ENCODE assay signal across 8 cellular contexts in the genomic region with DNA sequence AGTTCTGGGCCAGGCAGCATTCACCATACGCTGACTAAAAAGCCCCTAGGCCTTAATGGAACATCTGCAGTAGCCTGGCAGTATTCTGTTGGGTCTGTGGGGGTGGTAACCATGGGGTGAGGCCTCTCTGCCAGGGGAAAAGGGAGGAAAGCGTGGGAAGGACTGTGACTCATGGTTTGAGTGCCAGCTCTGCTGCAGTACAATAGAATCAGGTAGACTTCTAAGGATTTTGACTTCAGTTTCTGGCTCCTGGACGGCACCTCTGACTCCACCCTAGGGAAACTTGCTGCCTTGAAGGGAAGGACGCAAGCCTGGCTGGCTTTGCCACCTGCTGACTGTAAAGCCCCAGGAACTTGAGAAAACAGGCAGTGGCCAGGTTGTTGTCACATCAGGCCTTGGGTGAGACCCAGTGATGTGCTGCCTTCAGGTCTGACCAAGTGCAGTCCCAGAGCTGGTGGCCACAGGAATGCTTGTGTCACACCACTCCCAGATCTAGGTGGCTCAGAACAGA.
DNase-seq lines count a peak whose midpoint lies in the region; ATAC-seq, FAIRE-seq and TF ChIP-seq lines count a peak whose summit lies in the region.

No MANE protein-coding gene starts in this region.

- H3K9me1 ChIP-seq in IMR-90 (ENCODE audit: insufficient read depth, low read length), result no peaks in the 10 kb centered on the region
- H3K9me1 ChIP-seq in K562 (ENCODE audit: control insufficient read depth, insufficient read depth, low read length), result no peaks in the 10 kb centered on the region

- TF ChIP-seq EP300 in K562 (IDR thresholded peaks at IDR 0.05; ENCODE audit: low read length), result no peak

- H3K23ac ChIP-seq in IMR-90 (ENCODE audit: low read depth, low read length), result no peak overlapping the region

- dilution Hi-C loops in IMR-90 (cut with HindIII; ENCODE audit: low sequenced_read_pairs, unreplicated experiment), result no loop called here

- H3K79me1 ChIP-seq in IMR-90 (ENCODE audit: low read depth in 1 of 2, low read length in 2 of 2), result no peaks in the 10 kb centered on the region

- no peak overlapping the region for H2BK5ac ChIP-seq in IMR-90 (ENCODE audit: low read depth, low read length, poor library complexity, severe bottlenecking)

- H3K4ac ChIP-seq in IMR-90 (ENCODE audit: low read depth, low read length), result peak overlapping the region; percentile 15

- FAIRE-seq in K562 (lab: Jason Lieb, UNC), result no peak

- no peak overlapping the region for H3K27ac Mint-ChIP-seq in natural killer cell treated with Interleukin-12 subunit alpha and Interleukin-12 subunit beta and Interleukin-15 and Interleukin-18, amount 100 ng/mL, for 72 hours

- H2BK120ac ChIP-seq in IMR-90 (ENCODE audit: low read depth, low read length), result 0 out of 2 replicates have a peak overlapping the region, but pooled peaks have one; percentile 4

- no peak overlapping the region for H3K4me3 ChIP-seq in IMR-90 (ENCODE audit: insufficient read depth, low read depth, low read length)
- H3K4me3 ChIP-seq in K562, result no peak overlapping the region
- no peak overlapping the region for H3K4me3 ChIP-seq in prostate gland

- peak overlapping the region; percentile 46; the same call in 1 of the 2 replicates for H2BK20ac ChIP-seq in IMR-90 (ENCODE audit: low read depth, low read length)

- H3K4me2 ChIP-seq in IMR-90 (ENCODE audit: low read depth, low read length) (no peak overlapping the region), K562 (ENCODE audit: insufficient read depth, low read length) (no peak overlapping the region)

- TF ChIP-seq CTCF in IMR-90 (conservative IDR thresholded peaks at IDR 0.05; ENCODE audit: low read depth, low read length) (no peak), K562 (IDR thresholded peaks at IDR 0.05 in 2 of 3, conservative IDR thresholded peaks at IDR 0.05 in 1 of 3; ENCODE audit: insufficient read depth in 2 of 3, low read depth in 1 of 3, low read length in 3 of 3) (no peak), prostate gland (IDR thresholded peaks at IDR 0.05) (no peak)

- in situ Hi-C loops in IMR-90 (cut with MboI; ENCODE audit: low sequenced_read_pairs), result no loop called here
- in situ Hi-C loops in K562 (cut with MboI), result no loop called here

- peak overlapping the region; percentile 76 for H2AFZ ChIP-seq in IMR-90 (replicated peaks; ENCODE audit: low read length, poor library complexity)
- H2AFZ ChIP-seq in K562 (ENCODE audit: low read depth, low read length), result peak overlapping the region; percentile 67; the same call in 1 of the 2 replicates

- H3K36me3 Mint-ChIP-seq in natural killer cell treated with Interleukin-12 subunit alpha and Interleukin-12 subunit beta and Interleukin-15 and Interleukin-18, amount 100 ng/mL, for 72 hours, result no peaks in the 10 kb centered on the region

- H2AK5ac ChIP-seq in IMR-90 (ENCODE audit: low read depth, low read length), result peak overlapping the region; percentile 41

- no peak overlapping the region for H4K5ac ChIP-seq in IMR-90 (ENCODE audit: low read depth, low read length)

- no peaks in the 10 kb centered on the region for H3K9me3 Mint-ChIP-seq in natural killer cell treated with Interleukin-12 subunit alpha and Interleukin-12 subunit beta and Interleukin-15 and Interleukin-18, amount 100 ng/mL, for 72 hours

- H3K27ac ChIP-seq in IMR-90 (ENCODE audit: insufficient read depth, low read length) (no peak overlapping the region), K562 (ENCODE audit: extremely low read depth, low read depth, low read length) (no peak overlapping the region), prostate gland (no peak overlapping the region)

- H2BK15ac ChIP-seq in IMR-90 (ENCODE audit: low read depth, low read length), result peak overlapping the region; percentile 20; the same call in 1 of the 3 replicates

- H2AK9ac ChIP-seq in IMR-90 (replicated peaks; ENCODE audit: low read depth, low read length, poor library complexity), result peak overlapping the region; percentile 1

- no peaks in the 10 kb centered on the region for H3K4me1 Mint-ChIP-seq in natural killer cell treated with Interleukin-12 subunit alpha and Interleukin-12 subunit beta and Interleukin-15 and Interleukin-18, amount 100 ng/mL, for 72 hours (ENCODE audit: low read depth in 2 of 2)

- H3K18ac ChIP-seq in IMR-90 (ENCODE audit: low read depth, low read length), result no peak overlapping the region

- POLR2A ChIA-PET in IMR-90 (lab: Charles Lee; ENCODE audit: unreplicated experiment) (no interaction called here), K562 (lab: Yijun Ruan, JAX) (no interaction called here)

- H3K9me3 ChIP-seq in IMR-90 (ENCODE audit: control insufficient read depth, insufficient read depth, low read length) (no peaks in the 10 kb centered on the region), K562 (replicated peaks; ENCODE audit: control insufficient read depth, insufficient read depth, low read depth, low read length) (no peaks in the 10 kb centered on the region), prostate gland (no peaks in the 10 kb centered on the region)

- DNase-seq in ELF-1 (ENCODE audit: low read depth, low spot score) (peak; percentile 11), IMR-90 (peak; percentile 32), K562 (ENCODE audit: extremely low read depth in 1 of 4, low spot score in 3 of 4) (peak in 1 of 4 experiments; percentile 21), putamen (ENCODE audit: low spot score) (peak; percentile 66), prostate gland (ENCODE audit: low spot score) (no peak), NCI-H1417 treated with DMSO at 0.1 percent for 48 hours (lab: John Stamatoyannopoulos, UW) (no peak), NCI-H187 treated with DMSO at 0.1 percent for 48 hours (lab: John Stamatoyannopoulos, UW) (no peak)
- no peak for DNase-seq in natural killer cell treated with Interleukin-12 subunit alpha and Interleukin-12 subunit beta and Interleukin-15 and Interleukin-18, amount 100 ng/mL, for 72 hours (ENCODE audit: low spot score)

- ATAC-seq in IMR-90 (ENCODE audit: low read depth) (no peak), K562 (peak; percentile 23; the same call in 1 of the 3 replicates)
- no peak for ATAC-seq in natural killer cell treated with Interleukin-12 subunit alpha and Interleukin-12 subunit beta and Interleukin-15 and Interleukin-18, amount 100 ng/mL, for 72 hours

- H4K91ac ChIP-seq in IMR-90 (ENCODE audit: insufficient read depth, low read depth, low read length), result 0 out of 2 replicates have a peak overlapping the region, but pooled peaks have one; percentile 8

- no peak overlapping the region for H3K4me3 Mint-ChIP-seq in natural killer cell treated with Interleukin-12 subunit alpha and Interleukin-12 subunit beta and Interleukin-15 and Interleukin-18, amount 100 ng/mL, for 72 hours

- H3K14ac ChIP-seq in IMR-90 (replicated peaks; ENCODE audit: low read depth, low read length), result no peak overlapping the region

- H4K20me1 ChIP-seq in IMR-90 (ENCODE audit: insufficient read depth, low read length) (no peaks in the 10 kb centered on the region), K562 (replicated peaks; ENCODE audit: control insufficient read depth, insufficient read depth, low read length) (no peaks in the 10 kb centered on the region)

- no peaks in the 10 kb centered on the region for H3K36me3 ChIP-seq in IMR-90 (ENCODE audit: control insufficient read depth, insufficient read depth, low read length)
- H3K36me3 ChIP-seq in K562 (ENCODE audit: control insufficient read depth, insufficient read depth, low read length), result no peaks in the 10 kb centered on the region
- H3K36me3 ChIP-seq in prostate gland, result no peaks in the 10 kb centered on the region

- peak overlapping the region in 1 of 2 experiments; percentile 8; a peak in 1 of 4 replicates for H4K8ac ChIP-seq in IMR-90 (ENCODE audit: low read depth in 2 of 2, low read length in 2 of 2)

- H3K27me3 Mint-ChIP-seq in natural killer cell treated with Interleukin-12 subunit alpha and Interleukin-12 subunit beta and Interleukin-15 and Interleukin-18, amount 100 ng/mL, for 72 hours, result peaks cover 9% of the 10 kb centered on the region in 2 donors

- BruUV-seq in IMR-90 (replicated peaks; lab: Mats Ljungman, UMichigan) (no TSS peak), K562 (replicated peaks; lab: Mats Ljungman, UMichigan) (no TSS peak)

- no peak for TF ChIP-seq POLR2A in IMR-90 (IDR thresholded peaks at IDR 0.05; ENCODE audit: low read depth, low read length)
- TF ChIP-seq POLR2A in K562 (conservative IDR thresholded peaks at IDR 0.05), result no peak
- no peak for TF ChIP-seq POLR2A in prostate gland (IDR thresholded peaks at IDR 0.05)

- TF ChIP-seq RAD21 in IMR-90 (IDR thresholded peaks at IDR 0.05; ENCODE audit: low read length) (no peak), K562 (CRISPR knock-in tag; conservative IDR thresholded peaks at IDR 0.05 in 1 of 2, IDR thresholded peaks at IDR 0.05 in 1 of 2) (no peak)

- 100% methylated on average over 4 of the region's 4 CpGs; no CpG with 5 or more reads in 1 of the 2 experiments for WGBS in IMR-90 (ENCODE audit: extremely low coverage in 2 of 2, insufficient read length in 1 of 2), 2 experiments
- WGBS in K562 (ENCODE audit: insufficient coverage, low coverage, missing lambda C conversion rate), result 26% methylated on average over 4 of the region's 4 CpGs
- 70% methylated on average over 4 of the region's 4 CpGs for WGBS in prostate gland

- CTCF ChIA-PET in IMR-90 (lab: Yijun Ruan, JAX) (interaction anchor here (0.6 kb wide), 2 partner anchors 27 to 524 kb away, joined by 5 read pairs; no protein-coding TSS in a partner anchor), K562 (lab: Yijun Ruan, JAX; ENCODE audit: low intra/inter-chr PET ratio) (no interaction called here)

- intact Hi-C loops in IMR-90 (cut with micrococcal nuclease), result no loop called here
- intact Hi-C loops in K562 (cut with micrococcal nuclease), result no loop called here
- intact Hi-C loops in prostate gland (cut with DNase I), result no loop called here

- H3K4me1 ChIP-seq in IMR-90 (ENCODE audit: control insufficient read depth, insufficient read depth, low read length), result no peaks in the 10 kb centered on the region; the same call in 1 of the 2 replicates
- H3K4me1 ChIP-seq in K562 (replicated peaks in 1 of 2; ENCODE audit: control insufficient read depth in 2 of 2, insufficient read depth in 2 of 2, low read length in 2 of 2), result no peaks in the 10 kb centered on the region
- H3K4me1 ChIP-seq in prostate gland (replicated peaks), result no peaks in the 10 kb centered on the region

- H3K9ac ChIP-seq in IMR-90 (ENCODE audit: low read depth, low read length) (no peak overlapping the region), K562 (ENCODE audit: insufficient read depth in 1 of 2, low read depth in 2 of 2, low read length in 2 of 2) (no peak overlapping the region)

- no peak overlapping the region for H3K56ac ChIP-seq in IMR-90 (ENCODE audit: extremely low read depth, insufficient read depth, low read length)

- H3K79me2 ChIP-seq in K562 (ENCODE audit: control insufficient read depth, insufficient read depth, low read length), result no peaks in the 10 kb centered on the region

- H3K27me3 ChIP-seq in IMR-90 (ENCODE audit: control insufficient read depth, insufficient read depth, low read length), result no peaks in the 10 kb centered on the region
- H3K27me3 ChIP-seq in K562 (ENCODE audit: control insufficient read depth in 2 of 2, insufficient read depth in 2 of 2, low read length in 2 of 2), result no peaks in the 10 kb centered on the region
- H3K27me3 ChIP-seq in prostate gland (replicated peaks; ENCODE audit: insufficient read depth), result no peaks in the 10 kb centered on the region

TF ChIP-seq in IMR-90, 13 proteins besides CTCF, POLR2A, EP300 and RAD21 (continues in another document):
- no peak for TF ChIP-seq SMC3 (IDR thresholded peaks at IDR 0.05; ENCODE audit: low read depth, low read length)

TF ChIP-seq in K562, 482 proteins besides CTCF, POLR2A, EP300 and RAD21 (continues in another document):
- TF ChIP-seq EGR1 (conservative IDR thresholded peaks at IDR 0.05), result peak; percentile 55

Comparison
In these comparisons a context has a peak if more than half of its experiments do, and no peak if none do; other contexts are left out.
1. DNase-seq: peak in ELF-1 (single experiment), IMR-90 (single experiment) and putamen (single experiment); none in prostate gland (single experiment), natural killer cell treated with Interleukin-12 subunit alpha and Interleukin-12 subunit beta and Interleukin-15 and Interleukin-18, amount 100 ng/mL, for 72 hours (single experiment), NCI-H1417 treated with DMSO at 0.1 percent for 48 hours (single experiment) and NCI-H187 treated with DMSO at 0.1 percent for 48 hours (single experiment).